9 cellular contexts compared by ENCODE assay signal in genomic region chr20:36887779-36888133, GRCh38. TPM values are rescaled to one million over a fixed set of nuclear protein-coding genes. Genes with fewer than 3 reads are reported as not detected.
DNase-seq lines count a peak whose midpoint lies in the region; ATAC-seq, FAIRE-seq and TF ChIP-seq lines count a peak whose summit lies in the region.
"Had no signal": no experiment of that assay in that cellular context is flagged by ENCODE, and none has a peak within 500 bp of the region (broad histone marks: within the 10 kb centered on the region; RNA-seq: fewer than 3 reads in every experiment).

No MANE protein-coding gene starts in this region.

- H3K27ac Mint-ChIP-seq in natural killer cell: peak overlapping the region; percentile 56 to 80
- peak overlapping the region in 1 of 2 donors; percentile 21 for H3K27ac Mint-ChIP-seq in natural killer cell treated with Interleukin-12 subunit alpha and Interleukin-12 subunit beta and Interleukin-15 and Interleukin-18, amount 100 ng/mL, for 72 hours

- no peaks in the 10 kb centered on the region for H3K27me3 ChIP-seq in HepG2 (ENCODE audit: control insufficient read depth in 1 of 2, insufficient read depth in 2 of 2, low read length in 2 of 2)

- TF ChIP-seq EP300 in HepG2 (IDR thresholded peaks at IDR 0.05; ENCODE audit: low read depth in 2 of 2, low read length in 2 of 2) (no peak), HepG2 (CRISPR knock-in tag; IDR thresholded peaks at IDR 0.05; ENCODE audit: borderline replicate concordance) (no peak)

- H4K20me1 ChIP-seq in HepG2 (ENCODE audit: insufficient read depth, low read length): no peaks in the 10 kb centered on the region

- WGBS in HepG2 (ENCODE audit: low lambda C conversion rate): 63% methylated on average over 6 of the region's 6 CpGs

- in situ Hi-C loops in HepG2 (cut with HindIII; ENCODE audit: extremely low pct_ligation_motif_present, low pct_unique_long_range_greater_than_20kb): loop anchor here (5.0 kb wide), 1 partner anchor 55 kb away; no protein-coding TSS in a partner anchor

- POLR2A ChIA-PET in HepG2 (lab: Yijun Ruan, JAX): interaction anchor here (1.4 to 1.9 kb wide), 2 partner anchors 15 to 26 kb away, joined by 9 to 12 read pairs; no protein-coding TSS in a partner anchor

- H3K4me1 Mint-ChIP-seq in natural killer cell: peaks cover 11 to 12% of the 10 kb centered on the region in 2 donors
- H3K4me1 Mint-ChIP-seq in natural killer cell treated with Interleukin-12 subunit alpha and Interleukin-12 subunit beta and Interleukin-15 and Interleukin-18, amount 100 ng/mL, for 72 hours (ENCODE audit: low read depth in 2 of 2): peaks cover 6 to 12% of the 10 kb centered on the region in 2 donors

- ATAC-seq in natural killer cell (no peak), HepG2 (no peak), HG03460 (IDR thresholded peaks at IDR 0.05; ENCODE audit: unreplicated experiment) (no peak), GM19467 (IDR thresholded peaks at IDR 0.05; ENCODE audit: unreplicated experiment) (no peak), HG02970 (IDR thresholded peaks at IDR 0.05; ENCODE audit: low FRiP score, unreplicated experiment) (no peak)
- ATAC-seq in natural killer cell treated with Interleukin-12 subunit alpha and Interleukin-12 subunit beta and Interleukin-15 and Interleukin-18, amount 100 ng/mL, for 72 hours: no peak

- TF ChIP-seq RAD21 in HepG2 (CRISPR knock-in tag; IDR thresholded peaks at IDR 0.05): no peak

- H3K27me3 Mint-ChIP-seq in natural killer cell (ENCODE audit: low read depth in 2 of 2): no peaks in the 10 kb centered on the region
- no peaks in the 10 kb centered on the region for H3K27me3 Mint-ChIP-seq in natural killer cell treated with Interleukin-12 subunit alpha and Interleukin-12 subunit beta and Interleukin-15 and Interleukin-18, amount 100 ng/mL, for 72 hours

- TF ChIP-seq CTCF in natural killer cell (IDR thresholded peaks at IDR 0.05) (no peak), HepG2 (CRISPR knock-in tag; IDR thresholded peaks at IDR 0.05) (no peak)

- no peak overlapping the region for H3K4me3 Mint-ChIP-seq in natural killer cell
- H3K4me3 Mint-ChIP-seq in natural killer cell treated with Interleukin-12 subunit alpha and Interleukin-12 subunit beta and Interleukin-15 and Interleukin-18, amount 100 ng/mL, for 72 hours: no peak overlapping the region

- peaks cover 8% of the 10 kb centered on the region for H3K36me3 Mint-ChIP-seq in natural killer cell
- H3K36me3 Mint-ChIP-seq in natural killer cell treated with Interleukin-12 subunit alpha and Interleukin-12 subunit beta and Interleukin-15 and Interleukin-18, amount 100 ng/mL, for 72 hours: peaks cover 6% of the 10 kb centered on the region

- no peaks in the 10 kb centered on the region for H3K9me3 Mint-ChIP-seq in natural killer cell
- no peaks in the 10 kb centered on the region for H3K9me3 Mint-ChIP-seq in natural killer cell treated with Interleukin-12 subunit alpha and Interleukin-12 subunit beta and Interleukin-15 and Interleukin-18, amount 100 ng/mL, for 72 hours

- H3K4me1 ChIP-seq in HepG2 (ENCODE audit: insufficient read depth, low read length): peaks cover 15% of the 10 kb centered on the region

- peaks cover 3 to 16% of the 10 kb centered on the region in 2 experiments; a peak in 4 of 5 replicates for H3K36me3 ChIP-seq in HepG2 (replicated peaks in 1 of 2; ENCODE audit: control insufficient read depth in 1 of 2, insufficient read depth in 2 of 2, low read length in 2 of 2)

- no peak for DNase-seq in natural killer cell
- no peak for DNase-seq in natural killer cell treated with Interleukin-12 subunit alpha and Interleukin-12 subunit beta and Interleukin-15 and Interleukin-18, amount 100 ng/mL, for 72 hours (ENCODE audit: low spot score)
- DNase-seq in amniotic epithelial cell (ENCODE audit: low read depth): peak; percentile 26
- DNase-seq in HepG2 (ENCODE audit: low spot score): no peak
- no peak for DNase-seq in DMS153 treated with DMSO at 0.1 percent for 48 hours (lab: John Stamatoyannopoulos, UW; ENCODE audit: unreplicated experiment)

- intact Hi-C loops in natural killer cell (cut with micrococcal nuclease) (loop anchor here (10.0 kb wide), 1 partner anchor 243 kb away; the partner anchor contains the start of gene SLA2), HepG2 (cut with micrococcal nuclease; ENCODE audit: unreplicated experiment) (loop anchor here (1.0 kb wide), 4 partner anchors 15 to 95 kb away; a partner anchor contains a TSS)

- TF ChIP-seq POLR2A in HepG2 (IDR thresholded peaks at IDR 0.05; ENCODE audit: insufficient read depth in 1 of 2, low read depth in 2 of 2, low read length in 2 of 2): no peak

- H2AFZ ChIP-seq in HepG2 (ENCODE audit: low read length): no peak overlapping the region

- no peak overlapping the region for H3K4me3 ChIP-seq in HepG2 (replicated peaks in 1 of 3; ENCODE audit: insufficient read depth in 1 of 3, low read depth in 2 of 3, low read length in 3 of 3)

- no peak overlapping the region for H3K9ac ChIP-seq in HepG2 (ENCODE audit: insufficient read depth, low read depth, low read length)

- H3K4me2 ChIP-seq in HepG2 (ENCODE audit: low read depth, low read length): no peak overlapping the region

- H3K79me2 ChIP-seq in HepG2 (ENCODE audit: insufficient read depth, low read length): no peaks in the 10 kb centered on the region

- no TSS peak for BruUV-seq in HepG2 (replicated peaks; lab: Mats Ljungman, UMichigan)

- CTCF ChIA-PET in HepG2 (lab: Yijun Ruan, JAX; ENCODE audit: low intra/inter-chr PET ratio, low total read pairs): interaction anchor here (0.6 to 5.2 kb wide), 6 partner anchors 22 to 171 kb away, joined by 3 to 59 read pairs (median 6); a partner anchor contains a TSS

- FAIRE-seq in HepG2 (lab: Jason Lieb, UNC): no peak

- H3K27ac ChIP-seq in HepG2 (ENCODE audit: extremely low read length, insufficient read depth, low read length): no peak overlapping the region

- H3K9me3 ChIP-seq in HepG2 (ENCODE audit: low read length): no peaks in the 10 kb centered on the region

TF ChIP-seq in HepG2, 621 proteins besides CTCF, POLR2A, EP300 and RAD21 (continues in another document):
- TF ChIP-seq ELF1 (CRISPR knock-in tag; IDR thresholded peaks at IDR 0.05) (no peak), NONO (IDR thresholded peaks at IDR 0.05) (no peak), NONO (CRISPR knock-in tag; conservative IDR thresholded peaks at IDR 0.05) (peak; percentile 11; the same call in 1 of the 2 replicates), KMT2B (CRISPR knock-in tag; IDR thresholded peaks at IDR 0.05) (no peak), MYC (CRISPR knock-in tag; IDR thresholded peaks at IDR 0.05; ENCODE audit: borderline replicate concordance) (0 out of 2 replicates have a peak, but pooled peaks have one; percentile 12)

RNA-seq across cellular contexts. Expression of gene TLDC2, which starts 11.8 kb away (rescaled TPM):
- 1 to 10 TPM in 1 of 3 donors, not detected in 2; 1.4 TPM for total RNA-seq in natural killer cell
- total RNA-seq in natural killer cell treated with Interleukin-12 subunit alpha and Interleukin-12 subunit beta and Interleukin-15 and Interleukin-18, amount 100 ng/mL, for 72 hours: under 1 TPM in 1 of 2 donors, not detected in 1; 0.39 TPM
- 1.2 and 1.6 TPM in 2 replicates for total RNA-seq in HepG2 (2016; rRNA removed; fragmentation: Illumina TruSeq; extraction: Trizol)
- 0.62 and 0.81 TPM in 2 replicates for total RNA-seq in HepG2 (2016; cell fraction: cytosol; rRNA removed; fragmentation: Illumina TruSeq; extraction: Trizol; ENCODE audit: low read depth)
- total RNA-seq in HepG2 (2016; cell fraction: insoluble cytoplasmic fraction; rRNA removed; fragmentation: Illumina TruSeq; extraction: Trizol): 1.4 and 1.9 TPM in 2 replicates
- 0.99 and 1.00 TPM in 2 replicates for total RNA-seq in HepG2 (2016; cell fraction: membrane; rRNA removed; fragmentation: Illumina TruSeq; extraction: Trizol)
- total RNA-seq in HepG2 (2016; cell fraction: nucleus; rRNA removed; fragmentation: Illumina TruSeq; extraction: Trizol): 0.91 and 1.4 TPM in 2 replicates
- 0.69 and 1.5 TPM in 2 replicates for polyA plus RNA-seq in HepG2 (2011; rRNA removed)
- 0.95 and 1.1 TPM in 2 replicates for polyA plus RNA-seq in HepG2 (2011; cell fraction: cytosol; rRNA removed)
- 0.54 and 1.2 TPM in 2 replicates for polyA plus RNA-seq in HepG2 (2011; cell fraction: nucleus; rRNA removed)
- 0.45 and 1.3 TPM in 2 replicates for polyA plus RNA-seq in HepG2 (2012)
- polyA plus RNA-seq in HepG2 (2016; cell fraction: cytosol; fragmentation: Illumina TruSeq; extraction: Trizol; ENCODE audit: low read depth): 0.27 and 0.36 TPM in 2 replicates
- polyA plus RNA-seq in HepG2 (2016; cell fraction: insoluble cytoplasmic fraction; fragmentation: Illumina TruSeq; extraction: Trizol; ENCODE audit: low read depth): 1.3 and 1.7 TPM in 2 replicates
- polyA plus RNA-seq in HepG2 (2016; cell fraction: membrane; fragmentation: Illumina TruSeq; extraction: Trizol; ENCODE audit: low read depth): 0.85 and 0.96 TPM in 2 replicates
- 0.45 and 0.70 TPM in 2 replicates for polyA plus RNA-seq in HepG2 (2016; cell fraction: nucleus; fragmentation: Illumina TruSeq; extraction: Trizol; ENCODE audit: insufficient read depth, low read depth)
- 1.4 TPM in 1 of 2 replicates, not detected in the other for polyA minus RNA-seq in HepG2 (2011; rRNA and poly(A)+ RNA removed; ENCODE audit: low replicate concordance)
- 1.2 TPM in 1 of 2 replicates, not detected in the other for polyA minus RNA-seq in HepG2 (2011; cell fraction: cytosol; rRNA and poly(A)+ RNA removed)
- 2.2 TPM in 2 replicates for polyA minus RNA-seq in HepG2 (2011; cell fraction: nucleus; rRNA and poly(A)+ RNA removed)
- total RNA-seq: OCI-LY7 had no signal
